ENCODE assay signal across 19 cellular contexts in the genomic region with DNA sequence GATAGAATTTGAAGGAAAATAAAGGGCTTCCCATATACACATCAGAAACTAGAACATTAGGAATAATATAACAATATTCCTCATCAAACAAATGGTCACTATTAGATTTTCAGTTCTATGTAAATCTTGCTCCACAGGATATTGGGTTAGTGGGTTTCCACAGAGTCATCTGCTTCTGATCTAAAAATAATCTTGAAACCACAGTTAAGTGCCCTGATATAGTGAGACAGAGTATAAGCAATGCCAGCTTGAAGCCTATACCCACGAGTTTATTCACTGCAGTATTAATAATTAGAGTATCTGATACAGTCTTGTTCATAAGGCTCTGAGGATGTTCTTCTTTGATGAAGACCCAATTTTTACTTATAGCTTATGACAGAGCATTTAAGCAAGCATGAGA.
DNase-seq lines count a peak whose midpoint lies in the region; ATAC-seq and TF ChIP-seq lines count a peak whose summit lies in the region.
"Had no signal": no experiment of that assay in that cellular context is flagged by ENCODE, and none has a peak within 500 bp of the region (broad histone marks: within the 10 kb centered on the region; RNA-seq: fewer than 3 reads in every experiment).

No MANE protein-coding gene starts in this region.

- H3K23ac ChIP-seq in trophoblast cell (ENCODE audit: low read length): no peak overlapping the region

- no CpG with 5 or more reads among the region's 1 CpG for WGBS in trophoblast cell (ENCODE audit: extremely low coverage, insufficient coverage, insufficient read length)

- H2AFZ ChIP-seq in OCI-LY1 (ENCODE audit: low read length) (no peak overlapping the region), trophoblast cell (ENCODE audit: insufficient read depth, low read length, poor library complexity) (no peak overlapping the region)

- H3K79me2 ChIP-seq in OCI-LY1 (ENCODE audit: insufficient read depth, low read length) (no peaks in the 10 kb centered on the region; the same call in 1 of the 2 replicates), trophoblast cell (ENCODE audit: control insufficient read depth, insufficient read depth, low read length, poor library complexity) (no peaks in the 10 kb centered on the region)

- peak overlapping the region; percentile 86 for H3K27ac Mint-ChIP-seq in memory B cell
- H3K27ac Mint-ChIP-seq in stimulated activated naive B cell treated with anti-CD40 and anti-IgM and Interleukin-4, amounts not matched to agents 10 μg/mL and 1 μg/mL and 100 μg/mL, for 72 hours: peak overlapping the region; percentile 89
- H3K27ac Mint-ChIP-seq in CD4-positive, alpha-beta memory T cell: no peak overlapping the region
- H3K27ac Mint-ChIP-seq: CD4-positive, CD25-positive, alpha-beta regulatory T cell had no signal

- H4K20me1 ChIP-seq in OCI-LY1 (ENCODE audit: insufficient read depth, low read length): no peaks in the 10 kb centered on the region

- no peaks in the 10 kb centered on the region for H3F3A ChIP-seq in OCI-LY1 (ENCODE audit: insufficient read depth, low read length)

- no peak overlapping the region for H2BK120ac ChIP-seq in trophoblast cell (ENCODE audit: insufficient read depth, low read length, poor library complexity)

- H2AK5ac ChIP-seq in trophoblast cell (ENCODE audit: low read length): no peak overlapping the region

- H3K4me3 Mint-ChIP-seq in memory B cell: peak overlapping the region; percentile 37
- H3K4me3 Mint-ChIP-seq in stimulated activated naive B cell treated with anti-CD40 and anti-IgM and Interleukin-4, amounts not matched to agents 10 μg/mL and 1 μg/mL and 100 μg/mL, for 72 hours: no peak overlapping the region
- no peak overlapping the region for H3K4me3 Mint-ChIP-seq in CD4-positive, alpha-beta memory T cell

- H3K27me3 Mint-ChIP-seq in memory B cell: no peaks in the 10 kb centered on the region
- H3K27me3 Mint-ChIP-seq in stimulated activated naive B cell treated with anti-CD40 and anti-IgM and Interleukin-4, amounts not matched to agents 10 μg/mL and 1 μg/mL and 100 μg/mL, for 72 hours: no peaks in the 10 kb centered on the region
- H3K27me3 Mint-ChIP-seq in CD4-positive, alpha-beta memory T cell: no peaks in the 10 kb centered on the region
- H3K27me3 Mint-ChIP-seq: CD4-positive, CD25-positive, alpha-beta regulatory T cell had no signal

- H3K9me3 ChIP-seq in OCI-LY1 (ENCODE audit: low read length) (peaks cover 13% of the 10 kb centered on the region), trophoblast cell (ENCODE audit: insufficient read depth, low read depth, low read length) (peaks cover 3% of the 10 kb centered on the region)
- peaks cover 0 to 9% of the 10 kb centered on the region in 2 donors for H3K9me3 ChIP-seq in CD4-positive, alpha-beta memory T cell (ENCODE audit: control insufficient read depth in 1 of 2, low read length in 2 of 2)

- no peak overlapping the region for H3K4me2 ChIP-seq in OCI-LY1 (ENCODE audit: low read length)
- H3K4me2 ChIP-seq in trophoblast cell (ENCODE audit: low read length): no peak overlapping the region

- H3K27ac ChIP-seq in OCI-LY1 (ENCODE audit: low read depth, low read length, poor library complexity, severe bottlenecking) (peak overlapping the region; percentile 47), trophoblast cell (ENCODE audit: low read depth, low read length) (no peak overlapping the region)
- no peak overlapping the region for H3K27ac ChIP-seq in CD4-positive, alpha-beta memory T cell (ENCODE audit: low read depth, low read length)

- H3K4me1 Mint-ChIP-seq in memory B cell: peaks cover 17% of the 10 kb centered on the region
- H3K4me1 Mint-ChIP-seq in stimulated activated naive B cell treated with anti-CD40 and anti-IgM and Interleukin-4, amounts not matched to agents 10 μg/mL and 1 μg/mL and 100 μg/mL, for 72 hours: peaks cover 10 to 42% of the 10 kb centered on the region in 2 donors
- no peaks in the 10 kb centered on the region for H3K4me1 Mint-ChIP-seq in CD4-positive, alpha-beta memory T cell

- H2BK5ac ChIP-seq in trophoblast cell (ENCODE audit: low read depth, low read length, poor library complexity): no peak overlapping the region

- H3K4me3 ChIP-seq in OCI-LY1 (ENCODE audit: low read depth, low read length, poor library complexity, severe bottlenecking) (no peak overlapping the region), trophoblast cell (ENCODE audit: low read depth, low read length) (no peak overlapping the region)
- H3K4me3 ChIP-seq in CD4-positive, alpha-beta memory T cell (ENCODE audit: low read length in 2 of 2): no peak overlapping the region

- H3K9me2 ChIP-seq in OCI-LY1 (ENCODE audit: low read depth, low read length): no peaks in the 10 kb centered on the region

- no peak overlapping the region for H3K18ac ChIP-seq in trophoblast cell (ENCODE audit: low read length)

- CTCF ChIA-PET in CD4-positive, alpha-beta memory T cell (lab: Charles Lee; ENCODE audit: partially characterized antibody): no interaction called here

- intact Hi-C loops in CD4-positive, alpha-beta memory T cell (cut with micrococcal nuclease): no loop called here

- H3K36me3 ChIP-seq in OCI-LY1 (ENCODE audit: insufficient read depth, low read length): peaks cover 32% of the 10 kb centered on the region
- no peaks in the 10 kb centered on the region for H3K36me3 ChIP-seq in CD4-positive, alpha-beta memory T cell (ENCODE audit: insufficient read depth, low read length)
- no peaks in the 10 kb centered on the region for H3K36me3 ChIP-seq in trophoblast cell (ENCODE audit: control insufficient read depth in 1 of 2, insufficient read depth in 2 of 2, low read length in 2 of 2)

- ATAC-seq in GM18907 (IDR thresholded peaks at IDR 0.05; ENCODE audit: unreplicated experiment) (peak; percentile 73), memory B cell (ENCODE audit: low read depth) (peak; percentile 79)
- peak; percentile 79 for ATAC-seq in stimulated activated naive B cell treated with anti-CD40 and anti-IgM and Interleukin-4, amounts not matched to agents 10 μg/mL and 1 μg/mL and 100 μg/mL, for 72 hours (replicated peaks)

- peaks cover 18% of the 10 kb centered on the region for H3K36me3 Mint-ChIP-seq in memory B cell
- peaks cover 29 to 46% of the 10 kb centered on the region in 2 donors for H3K36me3 Mint-ChIP-seq in stimulated activated naive B cell treated with anti-CD40 and anti-IgM and Interleukin-4, amounts not matched to agents 10 μg/mL and 1 μg/mL and 100 μg/mL, for 72 hours
- peaks cover 2 to 5% of the 10 kb centered on the region in 2 donors for H3K36me3 Mint-ChIP-seq in CD4-positive, alpha-beta memory T cell

- no peaks in the 10 kb centered on the region for H3K79me1 ChIP-seq in trophoblast cell (ENCODE audit: low read length)

- no peak overlapping the region for H3K4ac ChIP-seq in trophoblast cell (ENCODE audit: low read depth, low read length)

- peaks cover 12% of the 10 kb centered on the region for H3K9me3 Mint-ChIP-seq in memory B cell
- H3K9me3 Mint-ChIP-seq in stimulated activated naive B cell treated with anti-CD40 and anti-IgM and Interleukin-4, amounts not matched to agents 10 μg/mL and 1 μg/mL and 100 μg/mL, for 72 hours: peaks cover 9 to 22% of the 10 kb centered on the region in 2 donors
- H3K9me3 Mint-ChIP-seq in CD4-positive, alpha-beta memory T cell: peaks cover 0 to 29% (median 15%) of the 10 kb centered on the region in 8 donors

- H4K91ac ChIP-seq in trophoblast cell (ENCODE audit: low read depth, low read length): no peak overlapping the region

- H2BK12ac ChIP-seq in trophoblast cell (ENCODE audit: low read length): no peak overlapping the region

- DNase-seq in memory B cell (ENCODE audit: low spot score in 2 of 2) (no peak), GF-D8 (lab: John Stamatoyannopoulos, UW) (no peak), trophoblast cell (no peak)
- no peak for DNase-seq in stimulated activated naive B cell treated with anti-CD40 and anti-IgM and Interleukin-4, amounts not matched to agents 10 μg/mL and 1 μg/mL and 100 μg/mL, for 72 hours
- DNase-seq in CD4-positive, alpha-beta memory T cell: no peak
- DNase-seq: AML-193; CD4-positive, CD25-positive, alpha-beta regulatory T cell; EL; KBM-7; MV-4-11; NCI-H1417; NCI-H187 treated with DMSO at 0.1 percent for 48 hours; NCI-H226; NCI-H524; NCI-H82; OCI-M1; Right ventricle myocardium superior had no signal

- H3K27me3 ChIP-seq in OCI-LY1 (ENCODE audit: insufficient read depth, low read length) (no peaks in the 10 kb centered on the region), trophoblast cell (ENCODE audit: insufficient read depth, low read length) (no peaks in the 10 kb centered on the region)
- H3K27me3 ChIP-seq in CD4-positive, alpha-beta memory T cell (ENCODE audit: insufficient read depth, low read length): no peaks in the 10 kb centered on the region

- H3K14ac ChIP-seq in trophoblast cell (ENCODE audit: low read length): no peak overlapping the region

- TF ChIP-seq CTCF in OCI-LY1 (IDR thresholded peaks at IDR 0.05; ENCODE audit: low read length): no peak

- H4K8ac ChIP-seq in trophoblast cell (ENCODE audit: low read depth, low read length): no peak overlapping the region

- no peak overlapping the region for H4K12ac ChIP-seq in trophoblast cell (ENCODE audit: low read depth, low read length)

- H3K9ac ChIP-seq in OCI-LY1 (ENCODE audit: low read length) (no peak overlapping the region), trophoblast cell (ENCODE audit: low read length) (no peak overlapping the region)

- POLR2A ChIA-PET in CD4-positive, alpha-beta memory T cell (lab: Charles Lee; ENCODE audit: partially characterized antibody): no interaction called here

- H3K4me1 ChIP-seq in OCI-LY1 (ENCODE audit: insufficient read depth, low read length, severe bottlenecking) (peaks cover 14% of the 10 kb centered on the region), trophoblast cell (ENCODE audit: control insufficient read depth in 1 of 2, insufficient read depth in 2 of 2, low read length in 2 of 2) (no peaks in the 10 kb centered on the region)
- no peaks in the 10 kb centered on the region for H3K4me1 ChIP-seq in CD4-positive, alpha-beta memory T cell (ENCODE audit: insufficient read depth, low read length)

Comparison
In these comparisons a context has a peak if more than half of its experiments do, and no peak if none do; other contexts are left out.
1. H3K27ac Mint-ChIP-seq: peak in memory B cell (single experiment) and stimulated activated naive B cell treated with anti-CD40 and anti-IgM and Interleukin-4, amounts not matched to agents 10 μg/mL and 1 μg/mL and 100 μg/mL, for 72 hours (single experiment); none in CD4-positive, alpha-beta memory T cell (0 of 7).
2. Peak in every context shown above with its lines, with median percentiles within 50 percentile points of each other: ATAC-seq.